1 cellular context compared by ENCODE assay signal in the genomic region with DNA sequence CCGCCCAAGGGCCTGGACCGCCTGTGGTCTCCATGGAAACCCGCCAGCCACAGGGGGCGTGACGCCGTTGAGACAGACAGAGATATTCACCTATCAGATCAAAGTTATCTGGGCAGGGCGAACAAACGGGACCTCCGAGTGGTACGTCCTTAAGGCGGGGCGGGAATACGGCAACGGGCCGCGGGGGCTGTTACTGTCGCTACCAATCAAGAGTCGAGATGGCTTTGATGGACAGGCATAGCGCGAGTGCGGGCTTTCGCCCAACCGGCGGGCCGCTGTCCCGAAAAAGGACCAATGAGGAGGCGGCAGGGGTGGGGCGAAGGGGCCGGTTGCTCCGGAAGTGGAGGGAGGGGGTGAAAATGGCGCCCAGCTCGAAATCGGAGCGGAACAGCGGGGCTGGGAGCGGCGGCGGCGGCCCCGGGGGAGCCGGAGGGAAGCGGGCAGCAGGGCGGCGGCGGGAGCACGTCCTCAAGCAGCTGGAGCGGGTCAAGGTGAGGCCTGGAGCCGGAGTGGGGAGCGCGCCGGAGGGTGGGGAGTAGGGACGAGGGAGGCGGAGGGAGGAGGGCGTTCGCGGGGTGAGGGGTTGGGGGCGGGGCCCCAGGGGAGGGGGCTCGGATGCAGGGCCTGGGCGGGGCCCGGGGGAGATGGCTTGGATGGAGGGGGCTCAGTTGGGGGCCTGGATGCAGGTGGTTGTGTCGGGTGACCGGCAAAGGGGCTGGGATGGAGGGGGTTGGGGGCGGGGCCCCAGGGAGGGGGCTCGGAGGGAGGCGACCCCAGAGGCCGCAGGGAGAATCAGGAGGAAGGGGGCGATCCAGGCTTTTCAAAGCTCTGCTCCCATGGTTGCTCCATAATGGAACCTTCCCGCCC.
TF ChIP-seq lines count a peak whose summit lies in the region.

A gene with protein sequence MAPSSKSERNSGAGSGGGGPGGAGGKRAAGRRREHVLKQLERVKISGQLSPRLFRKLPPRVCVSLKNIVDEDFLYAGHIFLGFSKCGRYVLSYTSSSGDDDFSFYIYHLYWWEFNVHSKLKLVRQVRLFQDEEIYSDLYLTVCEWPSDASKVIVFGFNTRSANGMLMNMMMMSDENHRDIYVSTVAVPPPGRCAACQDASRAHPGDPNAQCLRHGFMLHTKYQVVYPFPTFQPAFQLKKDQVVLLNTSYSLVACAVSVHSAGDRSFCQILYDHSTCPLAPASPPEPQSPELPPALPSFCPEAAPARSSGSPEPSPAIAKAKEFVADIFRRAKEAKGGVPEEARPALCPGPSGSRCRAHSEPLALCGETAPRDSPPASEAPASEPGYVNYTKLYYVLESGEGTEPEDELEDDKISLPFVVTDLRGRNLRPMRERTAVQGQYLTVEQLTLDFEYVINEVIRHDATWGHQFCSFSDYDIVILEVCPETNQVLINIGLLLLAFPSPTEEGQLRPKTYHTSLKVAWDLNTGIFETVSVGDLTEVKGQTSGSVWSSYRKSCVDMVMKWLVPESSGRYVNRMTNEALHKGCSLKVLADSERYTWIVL (plus strand): TSS at position 356 of the 867 bp plus-strand sequence. CDS start 4 bp downstream, at position 360.

TF ChIP-seq in HepG2, 621 proteins besides CTCF, POLR2A, EP300 and RAD21 (continued from another document and continues in another):
- TF ChIP-seq, protein P1, sequence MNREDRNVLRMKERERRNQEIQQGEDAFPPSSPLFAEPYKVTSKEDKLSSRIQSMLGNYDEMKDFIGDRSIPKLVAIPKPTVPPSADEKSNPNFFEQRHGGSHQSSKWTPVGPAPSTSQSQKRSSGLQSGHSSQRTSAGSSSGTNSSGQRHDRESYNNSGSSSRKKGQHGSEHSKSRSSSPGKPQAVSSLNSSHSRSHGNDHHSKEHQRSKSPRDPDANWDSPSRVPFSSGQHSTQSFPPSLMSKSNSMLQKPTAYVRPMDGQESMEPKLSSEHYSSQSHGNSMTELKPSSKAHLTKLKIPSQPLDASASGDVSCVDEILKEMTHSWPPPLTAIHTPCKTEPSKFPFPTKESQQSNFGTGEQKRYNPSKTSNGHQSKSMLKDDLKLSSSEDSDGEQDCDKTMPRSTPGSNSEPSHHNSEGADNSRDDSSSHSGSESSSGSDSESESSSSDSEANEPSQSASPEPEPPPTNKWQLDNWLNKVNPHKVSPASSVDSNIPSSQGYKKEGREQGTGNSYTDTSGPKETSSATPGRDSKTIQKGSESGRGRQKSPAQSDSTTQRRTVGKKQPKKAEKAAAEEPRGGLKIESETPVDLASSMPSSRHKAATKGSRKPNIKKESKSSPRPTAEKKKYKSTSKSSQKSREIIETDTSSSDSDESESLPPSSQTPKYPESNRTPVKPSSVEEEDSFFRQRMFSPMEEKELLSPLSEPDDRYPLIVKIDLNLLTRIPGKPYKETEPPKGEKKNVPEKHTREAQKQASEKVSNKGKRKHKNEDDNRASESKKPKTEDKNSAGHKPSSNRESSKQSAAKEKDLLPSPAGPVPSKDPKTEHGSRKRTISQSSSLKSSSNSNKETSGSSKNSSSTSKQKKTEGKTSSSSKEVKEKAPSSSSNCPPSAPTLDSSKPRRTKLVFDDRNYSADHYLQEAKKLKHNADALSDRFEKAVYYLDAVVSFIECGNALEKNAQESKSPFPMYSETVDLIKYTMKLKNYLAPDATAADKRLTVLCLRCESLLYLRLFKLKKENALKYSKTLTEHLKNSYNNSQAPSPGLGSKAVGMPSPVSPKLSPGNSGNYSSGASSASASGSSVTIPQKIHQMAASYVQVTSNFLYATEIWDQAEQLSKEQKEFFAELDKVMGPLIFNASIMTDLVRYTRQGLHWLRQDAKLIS (CRISPR knock-in tag; IDR thresholded peaks at IDR 0.05) = no peak
- TF ChIP-seq SAFB2 (CRISPR knock-in tag; IDR thresholded peaks at IDR 0.05; ENCODE audit: borderline replicate concordance, low read depth) (0 out of 2 replicates have a peak, but pooled peaks have one; percentile 41), SP5 (CRISPR knock-in tag; IDR thresholded peaks at IDR 0.05; ENCODE audit: borderline replicate concordance, low read depth) (no peak), ZNF569 (CRISPR knock-in tag; IDR thresholded peaks at IDR 0.05; ENCODE audit: borderline replicate concordance) (no peak), ZMYM2 (CRISPR knock-in tag; IDR thresholded peaks at IDR 0.05) (no peak), ISX (CRISPR knock-in tag; conservative IDR thresholded peaks at IDR 0.05) (no peak), RORA (CRISPR knock-in tag; IDR thresholded peaks at IDR 0.05) (no peak), DMAP1 (CRISPR knock-in tag; IDR thresholded peaks at IDR 0.05) (no peak; the same call in 1 of the 2 replicates), SIN3A (IDR thresholded peaks at IDR 0.05; ENCODE audit: borderline replicate concordance, low read depth, low read length) (peak; percentile 81; the same call in 1 of the 2 replicates), SRSF9 (IDR thresholded peaks at IDR 0.05; ENCODE audit: borderline replicate concordance, insufficient read depth, low read depth, low read length, poor library complexity, severe bottlenecking) (no peak), XBP1 (CRISPR knock-in tag; IDR thresholded peaks at IDR 0.05) (no peak), GTF3A (CRISPR knock-in tag; conservative IDR thresholded peaks at IDR 0.05) (no peak), KDM1A (CRISPR knock-in tag; IDR thresholded peaks at IDR 0.05) (no peak), TEAD3 (CRISPR knock-in tag; optimal IDR thresholded peaks at IDR 0.05; ENCODE audit: borderline replicate concordance) (peak; percentile 15), ZNF44 (CRISPR knock-in tag; IDR thresholded peaks at IDR 0.05) (no peak), SP4 (CRISPR knock-in tag; IDR thresholded peaks at IDR 0.05) (peak; percentile 97), FIP1L1 (IDR thresholded peaks at IDR 0.05; ENCODE audit: borderline replicate concordance, insufficient read depth, low read depth, low read length) (no peak), SP1 (IDR thresholded peaks at IDR 0.05) (no peak), SP1 (CRISPR knock-in tag; IDR thresholded peaks at IDR 0.05) (peak; percentile 95), TAF1 (CRISPR knock-in tag; IDR thresholded peaks at IDR 0.05) (peak; percentile 94), ZNF768 (CRISPR knock-in tag; IDR thresholded peaks at IDR 0.05) (no peak), SOX6 (IDR thresholded peaks at IDR 0.05) (no peak), SOX6 (CRISPR knock-in tag; IDR thresholded peaks at IDR 0.05) (0 out of 2 replicates have a peak, but pooled peaks have one; percentile 20), SIN3B (IDR thresholded peaks at IDR 0.05; ENCODE audit: low read length) (peak; percentile 80), KDM5B (CRISPR knock-in tag; IDR thresholded peaks at IDR 0.05; ENCODE audit: borderline replicate concordance) (peak; percentile 48; the same call in 1 of the 2 replicates)
- TF ChIP-seq, protein P2, sequence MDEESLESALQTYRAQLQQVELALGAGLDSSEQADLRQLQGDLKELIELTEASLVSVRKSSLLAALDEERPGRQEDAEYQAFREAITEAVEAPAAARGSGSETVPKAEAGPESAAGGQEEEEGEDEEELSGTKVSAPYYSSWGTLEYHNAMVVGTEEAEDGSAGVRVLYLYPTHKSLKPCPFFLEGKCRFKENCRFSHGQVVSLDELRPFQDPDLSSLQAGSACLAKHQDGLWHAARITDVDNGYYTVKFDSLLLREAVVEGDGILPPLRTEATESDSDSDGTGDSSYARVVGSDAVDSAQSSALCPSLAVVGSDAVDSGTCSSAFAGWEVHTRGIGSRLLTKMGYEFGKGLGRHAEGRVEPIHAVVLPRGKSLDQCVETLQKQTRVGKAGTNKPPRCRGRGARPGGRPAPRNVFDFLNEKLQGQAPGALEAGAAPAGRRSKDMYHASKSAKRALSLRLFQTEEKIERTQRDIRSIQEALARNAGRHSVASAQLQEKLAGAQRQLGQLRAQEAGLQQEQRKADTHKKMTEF (CRISPR knock-in tag; IDR thresholded peaks at IDR 0.05) = peak; percentile 36; the same call in 1 of the 2 replicates
- TF ChIP-seq, protein P3, sequence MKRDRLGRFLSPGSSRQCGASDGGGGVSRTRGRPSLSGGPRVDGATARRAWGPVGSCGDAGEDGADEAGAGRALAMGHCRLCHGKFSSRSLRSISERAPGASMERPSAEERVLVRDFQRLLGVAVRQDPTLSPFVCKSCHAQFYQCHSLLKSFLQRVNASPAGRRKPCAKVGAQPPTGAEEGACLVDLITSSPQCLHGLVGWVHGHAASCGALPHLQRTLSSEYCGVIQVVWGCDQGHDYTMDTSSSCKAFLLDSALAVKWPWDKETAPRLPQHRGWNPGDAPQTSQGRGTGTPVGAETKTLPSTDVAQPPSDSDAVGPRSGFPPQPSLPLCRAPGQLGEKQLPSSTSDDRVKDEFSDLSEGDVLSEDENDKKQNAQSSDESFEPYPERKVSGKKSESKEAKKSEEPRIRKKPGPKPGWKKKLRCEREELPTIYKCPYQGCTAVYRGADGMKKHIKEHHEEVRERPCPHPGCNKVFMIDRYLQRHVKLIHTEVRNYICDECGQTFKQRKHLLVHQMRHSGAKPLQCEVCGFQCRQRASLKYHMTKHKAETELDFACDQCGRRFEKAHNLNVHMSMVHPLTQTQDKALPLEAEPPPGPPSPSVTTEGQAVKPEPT (CRISPR knock-in tag; IDR thresholded peaks at IDR 0.05; ENCODE audit: low read depth) = peak; percentile 87
- TF ChIP-seq, protein P4, sequence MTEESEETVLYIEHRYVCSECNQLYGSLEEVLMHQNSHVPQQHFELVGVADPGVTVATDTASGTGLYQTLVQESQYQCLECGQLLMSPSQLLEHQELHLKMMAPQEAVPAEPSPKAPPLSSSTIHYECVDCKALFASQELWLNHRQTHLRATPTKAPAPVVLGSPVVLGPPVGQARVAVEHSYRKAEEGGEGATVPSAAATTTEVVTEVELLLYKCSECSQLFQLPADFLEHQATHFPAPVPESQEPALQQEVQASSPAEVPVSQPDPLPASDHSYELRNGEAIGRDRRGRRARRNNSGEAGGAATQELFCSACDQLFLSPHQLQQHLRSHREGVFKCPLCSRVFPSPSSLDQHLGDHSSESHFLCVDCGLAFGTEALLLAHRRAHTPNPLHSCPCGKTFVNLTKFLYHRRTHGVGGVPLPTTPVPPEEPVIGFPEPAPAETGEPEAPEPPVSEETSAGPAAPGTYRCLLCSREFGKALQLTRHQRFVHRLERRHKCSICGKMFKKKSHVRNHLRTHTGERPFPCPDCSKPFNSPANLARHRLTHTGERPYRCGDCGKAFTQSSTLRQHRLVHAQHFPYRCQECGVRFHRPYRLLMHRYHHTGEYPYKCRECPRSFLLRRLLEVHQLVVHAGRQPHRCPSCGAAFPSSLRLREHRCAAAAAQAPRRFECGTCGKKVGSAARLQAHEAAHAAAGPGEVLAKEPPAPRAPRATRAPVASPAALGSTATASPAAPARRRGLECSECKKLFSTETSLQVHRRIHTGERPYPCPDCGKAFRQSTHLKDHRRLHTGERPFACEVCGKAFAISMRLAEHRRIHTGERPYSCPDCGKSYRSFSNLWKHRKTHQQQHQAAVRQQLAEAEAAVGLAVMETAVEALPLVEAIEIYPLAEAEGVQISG (CRISPR knock-in tag; IDR thresholded peaks at IDR 0.05) = peak; percentile 25; the same call in 1 of the 2 replicates
- TF ChIP-seq, protein P5, sequence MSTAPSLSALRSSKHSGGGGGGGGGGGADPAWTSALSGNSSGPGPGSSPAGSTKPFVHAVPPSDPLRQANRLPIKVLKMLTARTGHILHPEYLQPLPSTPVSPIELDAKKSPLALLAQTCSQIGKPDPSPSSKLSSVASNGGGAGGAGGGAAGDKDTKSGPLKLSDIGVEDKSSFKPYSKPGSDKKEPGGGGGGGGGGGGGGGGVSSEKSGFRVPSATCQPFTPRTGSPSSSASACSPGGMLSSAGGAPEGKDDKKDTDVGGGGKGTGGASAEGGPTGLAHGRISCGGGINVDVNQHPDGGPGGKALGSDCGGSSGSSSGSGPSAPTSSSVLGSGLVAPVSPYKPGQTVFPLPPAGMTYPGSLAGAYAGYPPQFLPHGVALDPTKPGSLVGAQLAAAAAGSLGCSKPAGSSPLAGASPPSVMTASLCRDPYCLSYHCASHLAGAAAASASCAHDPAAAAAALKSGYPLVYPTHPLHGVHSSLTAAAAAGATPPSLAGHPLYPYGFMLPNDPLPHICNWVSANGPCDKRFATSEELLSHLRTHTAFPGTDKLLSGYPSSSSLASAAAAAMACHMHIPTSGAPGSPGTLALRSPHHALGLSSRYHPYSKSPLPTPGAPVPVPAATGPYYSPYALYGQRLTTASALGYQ (CRISPR knock-in tag; IDR thresholded peaks at IDR 0.05) = no peak
- TF ChIP-seq, protein P6, sequence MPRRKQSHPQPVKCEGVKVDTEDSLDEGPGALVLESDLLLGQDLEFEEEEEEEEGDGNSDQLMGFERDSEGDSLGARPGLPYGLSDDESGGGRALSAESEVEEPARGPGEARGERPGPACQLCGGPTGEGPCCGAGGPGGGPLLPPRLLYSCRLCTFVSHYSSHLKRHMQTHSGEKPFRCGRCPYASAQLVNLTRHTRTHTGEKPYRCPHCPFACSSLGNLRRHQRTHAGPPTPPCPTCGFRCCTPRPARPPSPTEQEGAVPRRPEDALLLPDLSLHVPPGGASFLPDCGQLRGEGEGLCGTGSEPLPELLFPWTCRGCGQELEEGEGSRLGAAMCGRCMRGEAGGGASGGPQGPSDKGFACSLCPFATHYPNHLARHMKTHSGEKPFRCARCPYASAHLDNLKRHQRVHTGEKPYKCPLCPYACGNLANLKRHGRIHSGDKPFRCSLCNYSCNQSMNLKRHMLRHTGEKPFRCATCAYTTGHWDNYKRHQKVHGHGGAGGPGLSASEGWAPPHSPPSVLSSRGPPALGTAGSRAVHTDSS (CRISPR knock-in tag; conservative IDR thresholded peaks at IDR 0.05) = no peak
- TF ChIP-seq, protein P7, sequence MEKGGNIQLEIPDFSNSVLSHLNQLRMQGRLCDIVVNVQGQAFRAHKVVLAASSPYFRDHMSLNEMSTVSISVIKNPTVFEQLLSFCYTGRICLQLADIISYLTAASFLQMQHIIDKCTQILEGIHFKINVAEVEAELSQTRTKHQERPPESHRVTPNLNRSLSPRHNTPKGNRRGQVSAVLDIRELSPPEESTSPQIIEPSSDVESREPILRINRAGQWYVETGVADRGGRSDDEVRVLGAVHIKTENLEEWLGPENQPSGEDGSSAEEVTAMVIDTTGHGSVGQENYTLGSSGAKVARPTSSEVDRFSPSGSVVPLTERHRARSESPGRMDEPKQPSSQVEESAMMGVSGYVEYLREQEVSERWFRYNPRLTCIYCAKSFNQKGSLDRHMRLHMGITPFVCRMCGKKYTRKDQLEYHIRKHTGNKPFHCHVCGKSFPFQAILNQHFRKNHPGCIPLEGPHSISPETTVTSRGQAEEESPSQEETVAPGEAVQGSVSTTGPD (CRISPR knock-in tag; IDR thresholded peaks at IDR 0.05) = no peak
- TF ChIP-seq, protein P8, sequence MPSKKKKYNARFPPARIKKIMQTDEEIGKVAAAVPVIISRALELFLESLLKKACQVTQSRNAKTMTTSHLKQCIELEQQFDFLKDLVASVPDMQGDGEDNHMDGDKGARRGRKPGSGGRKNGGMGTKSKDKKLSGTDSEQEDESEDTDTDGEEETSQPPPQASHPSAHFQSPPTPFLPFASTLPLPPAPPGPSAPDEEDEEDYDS (CRISPR knock-in tag; IDR thresholded peaks at IDR 0.05) = peak; percentile 63
- TF ChIP-seq, protein P9, sequence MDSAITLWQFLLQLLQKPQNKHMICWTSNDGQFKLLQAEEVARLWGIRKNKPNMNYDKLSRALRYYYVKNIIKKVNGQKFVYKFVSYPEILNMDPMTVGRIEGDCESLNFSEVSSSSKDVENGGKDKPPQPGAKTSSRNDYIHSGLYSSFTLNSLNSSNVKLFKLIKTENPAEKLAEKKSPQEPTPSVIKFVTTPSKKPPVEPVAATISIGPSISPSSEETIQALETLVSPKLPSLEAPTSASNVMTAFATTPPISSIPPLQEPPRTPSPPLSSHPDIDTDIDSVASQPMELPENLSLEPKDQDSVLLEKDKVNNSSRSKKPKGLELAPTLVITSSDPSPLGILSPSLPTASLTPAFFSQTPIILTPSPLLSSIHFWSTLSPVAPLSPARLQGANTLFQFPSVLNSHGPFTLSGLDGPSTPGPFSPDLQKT (CRISPR knock-in tag; IDR thresholded peaks at IDR 0.05; ENCODE audit: borderline replicate concordance) = no peak
- TF ChIP-seq, protein P10, sequence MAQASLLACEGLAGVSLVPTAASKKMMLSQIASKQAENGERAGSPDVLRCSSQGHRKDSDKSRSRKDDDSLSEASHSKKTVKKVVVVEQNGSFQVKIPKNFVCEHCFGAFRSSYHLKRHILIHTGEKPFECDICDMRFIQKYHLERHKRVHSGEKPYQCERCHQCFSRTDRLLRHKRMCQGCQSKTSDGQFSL (CRISPR knock-in tag; IDR thresholded peaks at IDR 0.05) = peak; percentile 70; the same call in 1 of the 2 replicates
